ENCODE assay signal across 20 cellular contexts in the genomic region with DNA sequence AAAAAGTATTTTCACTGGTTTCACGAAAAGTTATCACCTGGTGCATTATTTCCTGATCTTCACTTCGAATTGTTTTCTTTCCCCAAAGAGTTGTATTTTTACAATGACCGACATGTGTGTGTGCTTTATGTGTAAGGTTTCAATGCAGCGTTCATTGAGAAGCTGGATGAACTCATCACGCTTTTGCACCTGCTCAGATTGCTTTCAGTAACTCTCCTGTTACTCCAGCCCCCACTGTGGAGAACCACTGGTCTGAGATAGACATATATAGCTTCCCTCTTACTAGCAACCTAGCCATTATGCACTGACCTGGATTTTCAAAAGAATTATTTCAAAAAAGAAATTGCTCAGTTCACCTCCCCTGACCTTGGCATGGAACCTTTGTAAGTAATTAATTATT.
"Had no signal": no experiment of that assay in that cellular context is flagged by ENCODE, and none has a peak within 500 bp of the region (broad histone marks: within the 10 kb centered on the region; RNA-seq: fewer than 3 reads in every experiment).

No MANE protein-coding gene starts in this region.

- H3K4me1 Mint-ChIP-seq: mesothelial cell of epicardium had no signal

- H3K4me3 ChIP-seq: lower lobe of right lung, skin epidermis, thyroid gland had no signal

- H3K27me3 Mint-ChIP-seq: effector memory CD8-positive, alpha-beta T cell; progenitor cell of endocrine pancreas; stimulated activated naive B cell treated with anti-CD40 and anti-IgM and Interleukin-4, amounts not matched to agents 10 μg/mL and 1 μg/mL and 100 μg/mL, for 72 hours had no signal

- DNase-seq: activated effector memory CD4-positive, alpha-beta T cell treated with Interleukin-2 at 50 U/mL for 16 hours; activated T-cell treated with anti-CD3 and anti-CD28 coated beads for 4 hours; dermis blood vessel endothelial cell; effector memory CD8-positive, alpha-beta T cell; foreskin keratinocyte; immature natural killer cell; left cardiac atrium; lower lobe of right lung; right cardiac atrium; stimulated activated CD4-positive, alpha-beta T cell treated with anti-CD3 and anti-CD28 coated beads, Interleukin-15, amount 100 ng/mL, for 24 hours; stimulated activated CD4-positive, alpha-beta T cell treated with anti-CD3 and anti-CD28 coated beads, Interleukin-4, amount 100 ng/mL, for 1 hour; stimulated activated naive B cell treated with anti-CD40 and anti-IgM and Interleukin-4, amounts not matched to agents 10 μg/mL and 1 μg/mL and 100 μg/mL, for 72 hours; T-helper 9 cell; thyroid gland had no signal

- ATAC-seq: effector memory CD8-positive, alpha-beta T cell; foreskin keratinocyte; left cardiac atrium; lower lobe of right lung; right cardiac atrium; stimulated activated naive B cell treated with anti-CD40 and anti-IgM and Interleukin-4, amounts not matched to agents 10 μg/mL and 1 μg/mL and 100 μg/mL, for 72 hours had no signal

- H3K27me3 ChIP-seq: foreskin keratinocyte, thyroid gland had no signal

- H3K9me3 Mint-ChIP-seq: effector memory CD8-positive, alpha-beta T cell; immature natural killer cell; stimulated activated naive B cell treated with anti-CD40 and anti-IgM and Interleukin-4, amounts not matched to agents 10 μg/mL and 1 μg/mL and 100 μg/mL, for 72 hours had no signal

- H3K4me3 Mint-ChIP-seq: immature natural killer cell; mesothelial cell of epicardium; stimulated activated naive B cell treated with anti-CD40 and anti-IgM and Interleukin-4, amounts not matched to agents 10 μg/mL and 1 μg/mL and 100 μg/mL, for 72 hours had no signal

- H3K4me1 ChIP-seq: foreskin keratinocyte, lower lobe of right lung, thyroid gland had no signal

- H3K36me3 ChIP-seq: lower lobe of right lung, thyroid gland had no signal

- H3K27ac Mint-ChIP-seq: mesothelial cell of epicardium; progenitor cell of endocrine pancreas; stimulated activated naive B cell treated with anti-CD40 and anti-IgM and Interleukin-4, amounts not matched to agents 10 μg/mL and 1 μg/mL and 100 μg/mL, for 72 hours had no signal

- H3K9me3 ChIP-seq: lower lobe of right lung, thyroid gland had no signal

- FAIRE-seq: astrocyte, bronchial epithelial cell, urothelium cell line had no signal

- H3K27ac ChIP-seq: foreskin keratinocyte, lower lobe of right lung, thyroid gland had no signal
